Comparison of ENCODE assay signal across 25 cellular contexts in the genomic region with DNA sequence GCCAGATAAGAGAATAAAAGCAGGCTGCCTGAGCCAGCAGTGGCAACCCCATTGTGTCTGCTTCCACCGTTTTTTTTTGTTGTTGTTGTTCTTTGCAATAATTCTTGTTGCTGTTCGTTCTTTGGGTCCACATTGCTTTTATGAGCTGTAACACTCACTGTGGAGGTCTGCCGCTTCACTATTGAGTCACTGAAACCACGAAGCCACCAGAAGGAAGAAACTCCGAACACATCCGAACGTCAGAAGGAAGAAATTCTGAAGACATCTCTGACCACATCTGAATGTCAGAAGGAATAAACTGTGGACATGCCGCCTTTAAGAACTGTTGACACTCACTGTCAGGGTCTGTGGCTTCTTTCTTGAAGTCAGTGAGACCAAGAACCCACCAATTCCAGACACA.
A peak's percentile ranks its signal among the peaks of the same experiment; 100 is the strongest.
DNase-seq lines count a peak whose midpoint lies in the region; ATAC-seq and TF ChIP-seq lines count a peak whose summit lies in the region.
"Had no signal": no experiment of that assay in that cellular context is flagged by ENCODE, and none has a peak within 500 bp of the region (broad histone marks: within the 10 kb centered on the region; RNA-seq: fewer than 3 reads in every experiment).

No MANE protein-coding gene starts in this region.

- H3K4me1 Mint-ChIP-seq in HFFc6 (ENCODE audit: low read depth): peaks cover 14% of the 10 kb centered on the region; the same call in 1 of the 2 replicates
- H3K4me1 Mint-ChIP-seq: naive thymus-derived CD8-positive, alpha-beta T cell had no signal

- H3K27me3 Mint-ChIP-seq in HFFc6 (ENCODE audit: insufficient read depth): peaks cover 1% of the 10 kb centered on the region
- H3K27me3 Mint-ChIP-seq: dendritic cell treated with granulocyte-macrophage colony-stimulating factor and Interleukin-4, amounts not matched to agents 40 ng/mL and 50 ng/mL, for 4 days; naive thymus-derived CD8-positive, alpha-beta T cell had no signal

- no peaks in the 10 kb centered on the region for H3K4me1 ChIP-seq in adipocyte (ENCODE audit: control insufficient read depth, insufficient read depth, low read length)
- H3K4me1 ChIP-seq: right atrium auricular region had no signal

- no peak overlapping the region for H3K9ac ChIP-seq in adipocyte (ENCODE audit: low read length)
- H3K9ac ChIP-seq: BLaER1 treated with 17β-estradiol and CSF1 and Interleukin-3, amounts not matched to agents 10 nM and 100 nM had no signal

- H3K9me3 Mint-ChIP-seq in HFFc6: peaks cover 7% of the 10 kb centered on the region

- H3K27me3 ChIP-seq in adipocyte (replicated peaks; ENCODE audit: control insufficient read depth, insufficient read depth, low read length): no peaks in the 10 kb centered on the region
- H3K27me3 ChIP-seq: BLaER1 treated with 17β-estradiol and CSF1 and Interleukin-3, amounts not matched to agents 10 nM and 100 nM; ovary; right atrium auricular region had no signal

- H3K4me3 Mint-ChIP-seq in HFFc6: peak overlapping the region; percentile 16; the same call in 1 of the 2 replicates
- H3K4me3 Mint-ChIP-seq: activated CD8-positive, alpha-beta T cell treated with anti-CD3 and anti-CD28 coated beads, Interleukin-2, amount 10 ng/mL, durations not matched to agents 7 days and 5 days; activated T-cell treated with anti-CD3 and anti-CD28 coated beads, Interleukin-2, amount 50 U/mL, for 4 hours; dendritic cell treated with granulocyte-macrophage colony-stimulating factor and Interleukin-4, amounts not matched to agents 40 ng/mL and 50 ng/mL, for 4 days; naive thymus-derived CD8-positive, alpha-beta T cell had no signal

- DNase-seq in A172 (ENCODE audit: low spot score): peak; percentile 2
- no peak for DNase-seq in HFFc6
- DNase-seq in adipocyte (ENCODE audit: low read depth): peak; percentile 18
- DNase-seq in fibroblast of villous mesenchyme (ENCODE audit: low read depth): peak; percentile 21
- DNase-seq in OCI-M2 (lab: John Stamatoyannopoulos, UW; ENCODE audit: unreplicated experiment): no peak
- DNase-seq in activated effector memory CD4-positive, alpha-beta T cell treated with Interleukin-2 at 50 U/mL for 16 hours: no peak
- DNase-seq: activated CD8-positive, alpha-beta T cell treated with anti-CD3 and anti-CD28 coated beads, Interleukin-2, amount 10 ng/mL, durations not matched to agents 7 days and 5 days; activated naive CD4-positive, alpha-beta T cell treated with anti-CD3 and anti-CD28 coated beads, Interleukin-2, amount 50 U/mL, for 16 hours; activated T-cell treated with anti-CD3 and anti-CD28 coated beads, Interleukin-2, amount 50 U/mL, for 4 hours; naive thymus-derived CD8-positive, alpha-beta T cell; NCI-H1048; NCI-H1930; NCI-H345; ovary; stimulated activated CD4-positive, alpha-beta T cell treated with anti-CD3 and anti-CD28 coated beads, Interleukin-15, amount 100 ng/mL, for 24 hours; substantia nigra; T1000 had no signal

- TF ChIP-seq CTCF in HFFc6 (IDR thresholded peaks at IDR 0.05): no peak
- no peak for TF ChIP-seq CTCF in fibroblast of villous mesenchyme (IDR thresholded peaks at IDR 0.05; ENCODE audit: insufficient read depth, low read depth, low read length)

- ATAC-seq in GM21528 (IDR thresholded peaks at IDR 0.05; ENCODE audit: low FRiP score, unreplicated experiment) (no peak), HG03139 (IDR thresholded peaks at IDR 0.05; ENCODE audit: unreplicated experiment) (no peak)
- ATAC-seq: activated CD4-positive, CD25-positive, alpha-beta regulatory T cell treated with anti-CD3 and anti-CD28 coated beads, Interleukin-2, amount 50 U/mL, for 24 hours; activated CD8-positive, alpha-beta T cell treated with anti-CD3 and anti-CD28 coated beads, Interleukin-2, amount 10 ng/mL, durations not matched to agents 7 days and 5 days; naive thymus-derived CD8-positive, alpha-beta T cell; Panc1 had no signal

- H3K36me3 Mint-ChIP-seq in HFFc6 (ENCODE audit: low read depth): peaks cover 7% of the 10 kb centered on the region
- H3K36me3 Mint-ChIP-seq: naive thymus-derived CD8-positive, alpha-beta T cell had no signal

- no peak overlapping the region; the same call in 1 of the 2 replicates for H3K27ac Mint-ChIP-seq in HFFc6
- H3K27ac Mint-ChIP-seq: activated CD8-positive, alpha-beta T cell treated with anti-CD3 and anti-CD28 coated beads, Interleukin-2, amount 10 ng/mL, durations not matched to agents 7 days and 5 days; dendritic cell treated with granulocyte-macrophage colony-stimulating factor and Interleukin-4, amounts not matched to agents 40 ng/mL and 50 ng/mL, for 4 days; naive thymus-derived CD8-positive, alpha-beta T cell had no signal

- H3K4me3 ChIP-seq in adipocyte (ENCODE audit: low read length): no peak overlapping the region
- H3K4me3 ChIP-seq in fibroblast of villous mesenchyme (ENCODE audit: low read depth, low read length): no peak overlapping the region
- H3K4me3 ChIP-seq: BLaER1 treated with 17β-estradiol and CSF1 and Interleukin-3, amounts not matched to agents 10 nM and 100 nM; ovary; right atrium auricular region; SK-N-MC had no signal

- H3K36me3 ChIP-seq in adipocyte (ENCODE audit: control insufficient read depth, insufficient read depth, low read length, severe bottlenecking): no peaks in the 10 kb centered on the region
- H3K36me3 ChIP-seq: BLaER1 treated with 17β-estradiol and CSF1 and Interleukin-3, amounts not matched to agents 10 nM and 100 nM; ovary; right atrium auricular region had no signal

- H3K9me3 ChIP-seq in adipocyte (ENCODE audit: control insufficient read depth, low read length): no peaks in the 10 kb centered on the region
- H3K9me3 ChIP-seq: ovary, right atrium auricular region had no signal

Comparison
In these comparisons a context has a peak if more than half of its experiments do, and no peak if none do; other contexts are left out.
1. DNase-seq: peak in A172 (single experiment), adipocyte (single experiment) and fibroblast of villous mesenchyme (single experiment); none in HFFc6 (single experiment), OCI-M2 (single experiment) and activated effector memory CD4-positive, alpha-beta T cell treated with Interleukin-2 at 50 U/mL for 16 hours (single experiment).